36 cellular contexts compared by ENCODE assay signal in the genomic region with DNA sequence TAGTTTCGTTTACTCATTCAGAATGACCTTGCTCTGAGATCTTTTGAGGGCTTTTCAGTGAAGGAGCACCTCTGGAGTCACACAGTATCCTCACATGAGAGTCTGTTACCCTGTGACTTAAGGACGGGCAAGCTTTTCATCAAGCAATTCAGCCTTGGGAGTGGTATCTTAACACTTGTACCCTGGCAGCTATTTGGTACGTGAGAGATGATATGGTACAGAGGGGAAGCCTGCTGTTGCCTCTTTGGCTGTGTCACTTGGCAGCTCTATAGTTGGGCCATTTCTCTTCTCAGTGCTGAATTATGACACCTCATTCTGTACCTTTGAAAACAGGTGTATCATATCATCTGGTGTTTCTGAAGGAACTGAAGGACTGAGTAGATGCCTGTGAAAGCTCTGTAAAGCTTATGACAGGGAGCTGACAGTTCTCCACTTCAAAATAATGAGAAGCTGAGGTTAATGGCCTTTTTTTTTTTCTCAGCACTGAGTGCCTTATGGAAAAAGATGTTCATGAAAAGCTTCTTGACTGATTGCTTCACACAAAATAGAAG. TPM values are rescaled to one million over a fixed set of nuclear protein-coding genes. Genes with fewer than 3 reads are reported as not detected.
"Had no signal": no experiment of that assay in that cellular context is flagged by ENCODE, and none has a peak within 500 bp of the region (broad histone marks: within the 10 kb centered on the region; RNA-seq: fewer than 3 reads in every experiment).

No MANE protein-coding gene starts in this region.

- H3K4me3 Mint-ChIP-seq: activated CD8-positive, alpha-beta T cell treated with anti-CD3 and anti-CD28 coated beads for 36 hours; activated naive CD8-positive, alpha-beta T cell treated with anti-CD3 and anti-CD28 coated beads, Interleukin-2, amount 10 ng/mL, durations not matched to agents 7 days and 5 days; activated T-cell treated with anti-CD3 and anti-CD28 coated beads, Interleukin-2, amount 50 U/mL, for 4 hours; activated T-helper 17 cell treated with anti-CD3 and anti-CD28 coated beads, Interleukin-2, amount 50 U/mL, for 72 hours; effector memory CD8-positive, alpha-beta T cell; T-helper 17 cell; T-helper 2 cell treated with Interferon-gamma antibody and Interleukin-4, amounts not matched to agents 5 μg/mL and 100 μg/mL, for 36 hours had no signal

- H3K4me3 ChIP-seq: esophagus muscularis mucosa, gastrocnemius medialis, heart left ventricle had no signal

- H3K36me3 ChIP-seq: brain microvascular endothelial cell, esophagus muscularis mucosa, gastrocnemius medialis, heart left ventricle had no signal

- H3K9me3 Mint-ChIP-seq: activated CD8-positive, alpha-beta T cell treated with anti-CD3 and anti-CD28 coated beads for 36 hours; activated naive CD8-positive, alpha-beta T cell treated with anti-CD3 and anti-CD28 coated beads, Interleukin-2, amount 10 ng/mL, durations not matched to agents 7 days and 5 days; activated T-helper 17 cell treated with anti-CD3 and anti-CD28 coated beads, Interleukin-2, amount 50 U/mL, for 72 hours; effector memory CD8-positive, alpha-beta T cell; T-helper 2 cell treated with Interferon-gamma antibody and Interleukin-4, amounts not matched to agents 5 μg/mL and 100 μg/mL, for 36 hours had no signal

- FAIRE-seq: astrocyte, bronchial epithelial cell, colon had no signal

- ATAC-seq: activated CD8-positive, alpha-beta T cell treated with anti-CD3 and anti-CD28 coated beads for 36 hours; activated T-cell treated with anti-CD3 and anti-CD28 coated beads, Interleukin-2, amount 50 U/mL, for 4 hours; activated T-helper 17 cell treated with anti-CD3 and anti-CD28 coated beads, Interleukin-2, amount 50 U/mL, for 72 hours; effector memory CD8-positive, alpha-beta T cell; foreskin keratinocyte; gastrocnemius medialis; T-helper 17 cell had no signal

- H3K4me1 ChIP-seq: esophagus muscularis mucosa, foreskin keratinocyte, gastrocnemius medialis, heart left ventricle had no signal

- H3K4me1 Mint-ChIP-seq: activated T-helper 17 cell treated with anti-CD3 and anti-CD28 coated beads, Interleukin-2, amount 50 U/mL, for 72 hours had no signal

- H3K27me3 ChIP-seq: brain microvascular endothelial cell, esophagus muscularis mucosa, foreskin keratinocyte, gastrocnemius medialis, heart left ventricle had no signal

- H3K27ac Mint-ChIP-seq: activated CD8-positive, alpha-beta T cell treated with anti-CD3 and anti-CD28 coated beads for 36 hours; activated naive CD8-positive, alpha-beta T cell treated with anti-CD3 and anti-CD28 coated beads, Interleukin-2, amount 10 ng/mL, durations not matched to agents 7 days and 5 days; activated T-helper 17 cell treated with anti-CD3 and anti-CD28 coated beads, Interleukin-2, amount 50 U/mL, for 72 hours; effector memory CD8-positive, alpha-beta T cell; T-helper 17 cell; T-helper 2 cell treated with Interferon-gamma antibody and Interleukin-4, amounts not matched to agents 5 μg/mL and 100 μg/mL, for 36 hours had no signal

- H3K27ac ChIP-seq: brain microvascular endothelial cell, esophagus muscularis mucosa, foreskin keratinocyte, gastrocnemius medialis, heart left ventricle had no signal

- DNase-seq: activated CD4-positive, alpha-beta T cell treated with anti-CD3 and anti-CD28 coated beads for 4 hours; activated CD4-positive, alpha-beta T cell treated with anti-CD3 and anti-CD28 coated beads, Interleukin-2, amount 50 U/mL, for 1 hour; activated CD4-positive, alpha-beta T cell treated with anti-CD3 and anti-CD28 coated beads, Interleukin-2, amount 50 U/mL, for 48 hours; activated CD4-positive, CD25-positive, alpha-beta regulatory T cell; activated CD4-positive, CD25-positive, alpha-beta regulatory T cell treated with anti-CD3 and anti-CD28 coated beads, Interleukin-2, amount 50 U/mL, for 72 hours; activated CD8-positive, alpha-beta memory T cell treated with anti-CD3 and anti-CD28 coated beads for 24 hours; activated CD8-positive, alpha-beta T cell treated with anti-CD3 and anti-CD28 coated beads for 36 hours; activated effector memory CD4-positive, alpha-beta T cell treated with Interleukin-2 at 50 U/mL for 16 hours; activated gamma-delta T cell treated with Interleukin-2 at 50 U/mL for 16 hours; activated naive CD4-positive, alpha-beta T cell treated with anti-CD3 and anti-CD28 coated beads, Interleukin-2, amount 50 U/mL, for 16 hours; activated naive CD8-positive, alpha-beta T cell treated with anti-CD3 and anti-CD28 coated beads, Interleukin-2, amount 10 ng/mL, durations not matched to agents 7 days and 5 days; activated T-cell treated with anti-CD3 and anti-CD28 coated beads, Interleukin-2, amount 50 U/mL, for 4 hours; amniotic stem cell; anterior cingulate cortex; brain microvascular endothelial cell; caudate nucleus; cortex of kidney; dermis blood vessel endothelial cell; effector CD4-positive, alpha-beta T cell; effector memory CD8-positive, alpha-beta T cell; erythroblast; foreskin keratinocyte; gastrocnemius medialis; glutamatergic neuron; heart left ventricle; T-helper 1 cell; T-helper 17 cell; T1000 had no signal

- H3K9me3 ChIP-seq: esophagus muscularis mucosa, gastrocnemius medialis, heart left ventricle had no signal

- H3K27me3 Mint-ChIP-seq: activated CD8-positive, alpha-beta T cell treated with anti-CD3 and anti-CD28 coated beads for 36 hours; activated naive CD8-positive, alpha-beta T cell treated with anti-CD3 and anti-CD28 coated beads, Interleukin-2, amount 10 ng/mL, durations not matched to agents 7 days and 5 days; activated T-helper 17 cell treated with anti-CD3 and anti-CD28 coated beads, Interleukin-2, amount 50 U/mL, for 72 hours; effector memory CD8-positive, alpha-beta T cell; T-helper 17 cell had no signal

RNA-seq across cellular contexts. Expression of gene RPS4Y2, which starts 24.3 kb away (rescaled TPM):
- total RNA-seq: activated CD8-positive, alpha-beta T cell treated with anti-CD3 and anti-CD28 coated beads for 36 hours; activated T-cell treated with anti-CD3 and anti-CD28 coated beads, Interleukin-2, amount 50 U/mL, for 4 hours; astrocyte; bronchial epithelial cell; chondrocyte; dermis blood vessel endothelial cell; esophagus muscularis mucosa; foreskin keratinocyte; gastrocnemius medialis; heart left ventricle; T-helper 17 cell had no signal
- polyA plus RNA-seq: adipose tissue, foreskin keratinocyte, heart left ventricle had no signal
